1 cellular context compared by ENCODE assay signal in genomic region chr11:19447150-19447566, GRCh38.
TF ChIP-seq lines count a peak whose summit lies in the region.

No MANE protein-coding gene starts in this region.

TF ChIP-seq in GM23338, 12 proteins besides CTCF, POLR2A, EP300 and RAD21 (continued from another document):
- TF ChIP-seq ZNF462 (CRISPR knock-in tag; IDR thresholded peaks at IDR 0.05) (no peak), REST (IDR thresholded peaks at IDR 0.05; ENCODE audit: unreplicated experiment) (no peak), STAT1 (IDR thresholded peaks at IDR 0.05; ENCODE audit: unreplicated experiment) (no peak), NANOG (IDR thresholded peaks at IDR 0.05; ENCODE audit: borderline replicate concordance) (no peak), ZNF331 (CRISPR knock-in tag; IDR thresholded peaks at IDR 0.05; ENCODE audit: low read depth) (no peak), EZH2 (IDR thresholded peaks at IDR 0.05; ENCODE audit: low read depth, unreplicated experiment) (no peak), POLR2AphosphoS5 (IDR thresholded peaks at IDR 0.05; ENCODE audit: low read depth) (no peak), ZNF114 (CRISPR knock-in tag; IDR thresholded peaks at IDR 0.05) (no peak), EZH2phosphoT487 (IDR thresholded peaks at IDR 0.05; ENCODE audit: unreplicated experiment) (no peak)
